ENCODE assay signal across 8 cellular contexts in genomic region chr9:3525088-3525835, GRCh38. TPM values are rescaled to one million over a fixed set of nuclear protein-coding genes. Genes with fewer than 3 reads are reported as not detected.
DNase-seq lines count a peak whose midpoint lies in the region; ATAC-seq and TF ChIP-seq lines count a peak whose summit lies in the region.

No MANE protein-coding gene starts in this region.

- H3K23ac ChIP-seq in mesendoderm (ENCODE audit: low read length), result peak overlapping the region; percentile 59

- peak overlapping the region; percentile 100 for H3K27ac Mint-ChIP-seq in type B pancreatic cell

- H3K4me1 ChIP-seq in mesendoderm (ENCODE audit: control insufficient read depth, low read depth, low read length), result peaks cover 5% of the 10 kb centered on the region

- no peak for ATAC-seq in activated CD4-positive, CD25-positive, alpha-beta regulatory T cell treated with anti-CD3 and anti-CD28 coated beads, Interleukin-2, amount 50 U/mL, for 24 hours
- no peak for ATAC-seq in GM19328 (IDR thresholded peaks at IDR 0.05; ENCODE audit: unreplicated experiment)

- H3K4ac ChIP-seq in mesendoderm (ENCODE audit: low read depth, low read length), result peak overlapping the region; percentile 91

- no peak overlapping the region for H2BK120ac ChIP-seq in mesendoderm (ENCODE audit: low read depth, low read length)

- no peak overlapping the region for H2AK5ac ChIP-seq in mesendoderm (ENCODE audit: low read length)

- no CpG with 5 or more reads among the region's 43 CpGs for WGBS in mesendoderm (ENCODE audit: extremely low coverage, insufficient coverage, low lambda C conversion rate)

- peak; percentile 42 for DNase-seq in activated CD4-positive, CD25-positive, alpha-beta regulatory T cell treated with anti-CD3 and anti-CD28 coated beads, Interleukin-2, amount 50 U/mL, for 72 hours
- DNase-seq in OCI-M1 (lab: John Stamatoyannopoulos, UW) (peak; percentile 97), coronary artery (ENCODE audit: low spot score) (no peak), mesendoderm (peak; percentile 51), type B pancreatic cell (ENCODE audit: extremely low spot score, unreplicated experiment) (peak; percentile 73), NCI-H524 treated with DMSO at 0.1 percent for 48 hours (lab: John Stamatoyannopoulos, UW) (no peak)

- peak overlapping the region; percentile 88 for H3K56ac ChIP-seq in mesendoderm (ENCODE audit: low read length)

- H3K4me3 ChIP-seq in coronary artery, result peak overlapping the region; percentile 84
- H3K4me3 ChIP-seq in mesendoderm (ENCODE audit: low read length), result peak overlapping the region; percentile 74

- peak overlapping the region; percentile 97 for H3K4me2 ChIP-seq in mesendoderm (ENCODE audit: low read length)

- H4K8ac ChIP-seq in mesendoderm (ENCODE audit: low read depth, low read length), result no peak overlapping the region

- H2BK15ac ChIP-seq in mesendoderm (replicated peaks; ENCODE audit: low read depth), result no peak overlapping the region

- peak overlapping the region; percentile 56 for H3K18ac ChIP-seq in mesendoderm (ENCODE audit: low read length)

- peak overlapping the region; percentile 99 for H3K4me3 Mint-ChIP-seq in type B pancreatic cell

- H3K79me1 ChIP-seq in mesendoderm (ENCODE audit: low read length), result peaks cover 1% of the 10 kb centered on the region

- H3K4me1 Mint-ChIP-seq in type B pancreatic cell (ENCODE audit: unreplicated experiment), result peaks cover 32% of the 10 kb centered on the region

- TF ChIP-seq CTCF in coronary artery (IDR thresholded peaks at IDR 0.05), result no peak
- TF ChIP-seq CTCF in type B pancreatic cell (conservative IDR thresholded peaks at IDR 0.05), result no peak

- H4K5ac ChIP-seq in mesendoderm (ENCODE audit: low read length), result no peak overlapping the region

- peak overlapping the region; percentile 17 for H2BK5ac ChIP-seq in mesendoderm (ENCODE audit: low read length)

- H3K27me3 ChIP-seq in mesendoderm (ENCODE audit: insufficient read depth, low read length, poor library complexity), result no peaks in the 10 kb centered on the region

- H3K27me3 Mint-ChIP-seq in type B pancreatic cell, result peaks cover 3% of the 10 kb centered on the region

- H3K9me3 Mint-ChIP-seq in type B pancreatic cell, result no peaks in the 10 kb centered on the region

- H3K79me2 ChIP-seq in mesendoderm (ENCODE audit: control insufficient read depth, insufficient read depth, low read length), result peaks cover 14% of the 10 kb centered on the region

- no peaks in the 10 kb centered on the region for H3K36me3 ChIP-seq in mesendoderm (ENCODE audit: control insufficient read depth, insufficient read depth, low read length)

- peak overlapping the region; percentile 79 for H3K9ac ChIP-seq in mesendoderm (ENCODE audit: low read length)

- H3K36me3 Mint-ChIP-seq in type B pancreatic cell, result peaks cover 13% of the 10 kb centered on the region

- peak overlapping the region; percentile 98 to 100 for H3K27ac ChIP-seq in coronary artery
- H3K27ac ChIP-seq in mesendoderm (ENCODE audit: low read depth, low read length), result peak overlapping the region; percentile 18

RNA-seq across cellular contexts. Expression of gene RFX3, which starts 0.5 kb away (rescaled TPM):
- 3.3 TPM for polyA plus RNA-seq in mesendoderm (2013, experiment 1 of 2)
- polyA plus RNA-seq in mesendoderm (2013, experiment 2 of 2), result 3.6 TPM
- 22.4 and 42.5 TPM in 2 replicates for total RNA-seq in type B pancreatic cell (ENCODE audit: low replicate concordance)

Comparison
In these comparisons a context has a peak if more than half of its experiments do, and no peak if none do; other contexts are left out.
1. DNase-seq: peak in activated CD4-positive, CD25-positive, alpha-beta regulatory T cell treated with anti-CD3 and anti-CD28 coated beads, Interleukin-2, amount 50 U/mL, for 72 hours (single experiment), OCI-M1 (single experiment), mesendoderm (single experiment) and type B pancreatic cell (single experiment); none in coronary artery (single experiment) and NCI-H524 treated with DMSO at 0.1 percent for 48 hours (single experiment).